In genomic region chr3:128060473-128061381, GRCh38 we compare ENCODE assay signal across 18 cellular contexts. TPM values are rescaled to one million over a fixed set of nuclear protein-coding genes. Genes with fewer than 3 reads are reported as not detected.
DNase-seq lines count a peak whose midpoint lies in the region; ATAC-seq, FAIRE-seq and TF ChIP-seq lines count a peak whose summit lies in the region.
"Had no signal": no experiment of that assay in that cellular context is flagged by ENCODE, and none has a peak within 500 bp of the region (broad histone marks: within the 10 kb centered on the region; RNA-seq: fewer than 3 reads in every experiment).

No MANE protein-coding gene starts in this region.

- CTCF ChIA-PET in GM12878 (lab: Yijun Ruan, JAX) = no interaction called here

- H3K9ac ChIP-seq in GM12878 (ENCODE audit: control insufficient read depth, insufficient read depth, low read length) = no peak overlapping the region

- no peak overlapping the region for H3K27ac Mint-ChIP-seq in activated naive CD8-positive, alpha-beta T cell treated with anti-CD3 and anti-CD28 coated beads for 36 hours
- H3K27ac Mint-ChIP-seq: activated CD8-positive, alpha-beta T cell treated with anti-CD3 and anti-CD28 coated beads, Interleukin-2, amount 10 ng/mL, durations not matched to agents 7 days and 5 days had no signal

- no peak for TF ChIP-seq EP300 in GM12878 (IDR thresholded peaks at IDR 0.05; ENCODE audit: borderline replicate concordance in 1 of 2, control insufficient read depth in 1 of 2, low read depth in 2 of 2, low read length in 2 of 2)

- no peak for ATAC-seq in GM12878
- peak; percentile 92 for ATAC-seq in foreskin keratinocyte
- ATAC-seq: activated CD8-positive, alpha-beta T cell treated with anti-CD3 and anti-CD28 coated beads, Interleukin-2, amount 10 ng/mL, durations not matched to agents 7 days and 5 days; gastrocnemius medialis had no signal

- no peaks in the 10 kb centered on the region for H3K9me3 ChIP-seq in GM12878 (replicated peaks; ENCODE audit: control insufficient read depth, insufficient read depth, low read length)
- H3K9me3 ChIP-seq: BLaER1 treated with 17β-estradiol and CSF1 and Interleukin-3, amounts not matched to agents 10 nM and 100 nM; gastrocnemius medialis had no signal

- H3K27me3 Mint-ChIP-seq in activated naive CD8-positive, alpha-beta T cell treated with anti-CD3 and anti-CD28 coated beads for 36 hours = no peaks in the 10 kb centered on the region
- H3K27me3 Mint-ChIP-seq: stimulated activated naive CD8-positive, alpha-beta T cell treated with anti-CD3 and anti-CD28 coated beads, Interleukin-15, Interleukin-2, amounts not matched to agents 100 ng/mL and 50 ng/mL, for 24 hours had no signal

- peaks cover under 1% of the 10 kb centered on the region for H3K4me1 Mint-ChIP-seq in activated naive CD8-positive, alpha-beta T cell treated with anti-CD3 and anti-CD28 coated beads for 36 hours

- 79% methylated on average over 11 of the region's 11 CpGs for WGBS in GM12878 (ENCODE audit: insufficient coverage, insufficient replicate concordance, low lambda C conversion rate, missing lambda C conversion rate)

- H3K27me3 ChIP-seq in GM12878 (replicated peaks in 1 of 2; ENCODE audit: control insufficient read depth in 2 of 2, insufficient read depth in 2 of 2, low read length in 1 of 2) = no peaks in the 10 kb centered on the region
- H3K27me3 ChIP-seq in foreskin keratinocyte = no peaks in the 10 kb centered on the region
- H3K27me3 ChIP-seq: BLaER1 treated with 17β-estradiol and CSF1 and Interleukin-3, amounts not matched to agents 10 nM and 100 nM; gastrocnemius medialis had no signal

- H3K36me3 Mint-ChIP-seq in activated naive CD8-positive, alpha-beta T cell treated with anti-CD3 and anti-CD28 coated beads for 36 hours = peaks cover 37% of the 10 kb centered on the region

- H3K9me3 Mint-ChIP-seq in activated naive CD8-positive, alpha-beta T cell treated with anti-CD3 and anti-CD28 coated beads for 36 hours = no peaks in the 10 kb centered on the region
- H3K9me3 Mint-ChIP-seq: stimulated activated naive CD8-positive, alpha-beta T cell treated with anti-CD3 and anti-CD28 coated beads, Interleukin-15, Interleukin-2, amounts not matched to agents 100 ng/mL and 50 ng/mL, for 24 hours had no signal

- H3K36me3 ChIP-seq in GM12878 (ENCODE audit: control insufficient read depth in 2 of 2, insufficient read depth in 2 of 2, low read length in 1 of 2) = peaks cover 22 to 39% of the 10 kb centered on the region in 2 experiments

- no peak for FAIRE-seq in GM12878 (lab: Jason Lieb, UNC)
- FAIRE-seq: islet of Langerhans had no signal

- SMC1A ChIA-PET in GM12878 (lab: Charles Lee; ENCODE audit: uncharacterized antibody, unreplicated experiment) = no interaction called here

- H3K4me2 ChIP-seq in GM12878 (ENCODE audit: control insufficient read depth, insufficient read depth) = no peak overlapping the region
- H3K4me2 ChIP-seq: BLaER1 treated with 17β-estradiol and CSF1 and Interleukin-3, amounts not matched to agents 10 nM and 100 nM had no signal

- no peak overlapping the region for H3K4me3 ChIP-seq in GM12878
- H3K4me3 ChIP-seq: BLaER1 treated with 17β-estradiol and CSF1 and Interleukin-3, amounts not matched to agents 10 nM and 100 nM; gastrocnemius medialis had no signal

- intact Hi-C loops in GM12878 (cut with micrococcal nuclease; ENCODE audit: unreplicated experiment) = no loop called here

- no peaks in the 10 kb centered on the region for H3K4me1 ChIP-seq in GM12878 (ENCODE audit: control insufficient read depth, insufficient read depth, low read length)
- H3K4me1 ChIP-seq in foreskin keratinocyte = peaks cover 18% of the 10 kb centered on the region

- no peak overlapping the region for H2AFZ ChIP-seq in GM12878 (ENCODE audit: control insufficient read depth, low read depth, low read length)

- peaks cover 11% of the 10 kb centered on the region for H3K79me2 ChIP-seq in GM12878 (ENCODE audit: control insufficient read depth, insufficient read depth, low read length)

- RAD21 ChIA-PET in GM12878 (lab: Charles Lee; ENCODE audit: unreplicated experiment) = no interaction called here

- H3K27ac ChIP-seq in GM12878 (ENCODE audit: control insufficient read depth, insufficient read depth) (no peak overlapping the region), foreskin keratinocyte (no peak overlapping the region)
- H3K27ac ChIP-seq: BLaER1 treated with 17β-estradiol and CSF1 and Interleukin-3, amounts not matched to agents 10 nM and 100 nM; gastrocnemius medialis had no signal

- BruUV-seq in GM12878 (replicated peaks; lab: Mats Ljungman, UMichigan) = TSS peak; percentile 2

- in situ Hi-C loops in GM12878 (cut with MboI) = no loop called here

- no peak for TF ChIP-seq RAD21 in GM12878 (IDR thresholded peaks at IDR 0.05; ENCODE audit: insufficient read depth, low read depth, low read length)

- H4K20me1 ChIP-seq in GM12878 (ENCODE audit: control insufficient read depth, insufficient read depth) = no peaks in the 10 kb centered on the region

- peak; percentile 18; the same call in 1 of the 2 replicates for TF ChIP-seq CTCF in AG09319 (IDR thresholded peaks at IDR 0.05; ENCODE audit: low read depth, low read length)
- TF ChIP-seq CTCF in GM12878 (IDR thresholded peaks at IDR 0.05 in 2 of 3, conservative IDR thresholded peaks at IDR 0.05 in 1 of 3; ENCODE audit: control insufficient read depth in 2 of 3, extremely low read depth in 1 of 3, insufficient read depth in 1 of 3, low read depth in 3 of 3, low read length in 3 of 3) = no peak
- TF ChIP-seq CTCF in foreskin keratinocyte (conservative IDR thresholded peaks at IDR 0.05) = no peak

- no peak overlapping the region for H3K4me3 Mint-ChIP-seq in activated naive CD8-positive, alpha-beta T cell treated with anti-CD3 and anti-CD28 coated beads for 36 hours
- H3K4me3 Mint-ChIP-seq: activated CD8-positive, alpha-beta T cell treated with anti-CD3 and anti-CD28 coated beads, Interleukin-2, amount 10 ng/mL, durations not matched to agents 7 days and 5 days; stimulated activated naive CD8-positive, alpha-beta T cell treated with anti-CD3 and anti-CD28 coated beads, Interleukin-15, Interleukin-2, amounts not matched to agents 100 ng/mL and 50 ng/mL, for 24 hours had no signal

- POLR2A ChIA-PET in GM12878 (lab: Charles Lee) = no interaction called here

- no peak for TF ChIP-seq POLR2A in GM12878 (IDR thresholded peaks at IDR 0.05; ENCODE audit: low read depth, low read length)

- DNase-seq in AG09319 (ENCODE audit: extremely low read depth, low read depth) (peak; percentile 92), LHCN-M2 (ENCODE audit: low read depth) (peak; percentile 99), GM12878 (ENCODE audit: low read depth, low spot score) (no peak), foreskin keratinocyte (peak; percentile 96 to 98), occipital lobe (lab: John Stamatoyannopoulos, UW) (no peak), NCI-H526 treated with DMSO at 0.1 percent for 48 hours (lab: John Stamatoyannopoulos, UW) (no peak)
- no peak for DNase-seq in activated naive CD8-positive, alpha-beta T cell treated with anti-CD3 and anti-CD28 coated beads for 36 hours
- no peak for DNase-seq in activated CD4-positive, alpha-beta T cell treated with anti-CD3 and anti-CD28 coated beads, Interleukin-2, amount 50 U/mL, for 48 hours
- DNase-seq: activated CD8-positive, alpha-beta T cell treated with anti-CD3 and anti-CD28 coated beads, Interleukin-2, amount 10 ng/mL, durations not matched to agents 7 days and 5 days; activated gamma-delta T cell treated with Interleukin-2 at 50 U/mL for 16 hours; gastrocnemius medialis; NCI-H1105 treated with DMSO at 0.1 percent for 48 hours; NCI-H510A; OCI-M1; stimulated activated CD4-positive, alpha-beta T cell treated with anti-CD3 and anti-CD28 coated beads, Interleukin-4, amount 100 ng/mL, for 24 hours had no signal

TF ChIP-seq in GM12878, 131 proteins besides CTCF, POLR2A, EP300 and RAD21:
- TF ChIP-seq RELA (IDR thresholded peaks at IDR 0.05; ENCODE audit: borderline replicate concordance, partially characterized antibody) (no peak), TCF3 (IDR thresholded peaks at IDR 0.05; ENCODE audit: borderline replicate concordance, insufficient read depth, low read depth, low read length) (no peak)

RNA-seq across cellular contexts. Expression of gene SEC61A1, which starts 8.5 kb away (rescaled TPM):
- total RNA-seq in LHCN-M2 (2014; rRNA removed) = 331 and 378 TPM in 2 replicates
- polyA plus RNA-seq in LHCN-M2 (2012) = 294 TPM
- total RNA-seq in GM12878 (2013; cell fraction: nucleolus; rRNA removed) = 74.2 and 76.7 TPM in 2 replicates
- total RNA-seq in GM12878 (2014; rRNA removed) = 165 and 184 TPM in 2 replicates
- 102 and 112 TPM in 2 replicates for total RNA-seq in GM12878 (2014; rRNA removed; fragmentation: Illumina TruSeq; extraction: Trizol)
- total RNA-seq in GM12878 (2021) = 167 and 189 TPM in 2 replicates
- polyA plus RNA-seq in GM12878 (2011; ENCODE audit: low read depth) = 113 TPM
- polyA plus RNA-seq in GM12878 (2011; rRNA removed) = 126 and 145 TPM in 2 replicates
- polyA plus RNA-seq in GM12878 (2011; cell fraction: cytosol; rRNA removed) = 121 and 141 TPM in 2 replicates
- 99.6 and 106 TPM in 2 replicates for polyA plus RNA-seq in GM12878 (2011; cell fraction: nucleus; rRNA removed)
- 115 and 141 TPM in 2 replicates for polyA plus RNA-seq in GM12878 (2012)
- polyA plus RNA-seq in GM12878 (2014; fragmentation: Illumina TruSeq; extraction: Trizol) = 129 and 139 TPM in 2 replicates
- polyA plus RNA-seq in GM12878 (2014; fragmentation: Nextera tagmentation; extraction: Ambion mirVana) = 1 to 10 TPM; 5.2 to 5.9 TPM
- 133 and 142 TPM in 2 replicates for polyA plus RNA-seq in GM12878 (2014; rRNA removed)
- polyA plus RNA-seq in GM12878 (2016; fragmentation: Nextera tagmentation; extraction: Ambion mirVana) = 100 to 1,000 TPM; 254 to 265 TPM
- polyA minus RNA-seq in GM12878 (2011; rRNA and poly(A)+ RNA removed) = 212 and 221 TPM in 2 replicates
- 55.7 and 70.0 TPM in 2 replicates for polyA minus RNA-seq in GM12878 (2011; cell fraction: cytosol; rRNA and poly(A)+ RNA removed)
- 46.2 and 57.9 TPM in 2 replicates for polyA minus RNA-seq in GM12878 (2011; cell fraction: nucleus; rRNA and poly(A)+ RNA removed)
- 219 and 254 TPM in 2 replicates for total RNA-seq in foreskin keratinocyte
- polyA plus RNA-seq in foreskin keratinocyte = 185 and 203 TPM in 2 replicates
- total RNA-seq in occipital lobe = 77.2 TPM
- total RNA-seq in activated naive CD8-positive, alpha-beta T cell treated with anti-CD3 and anti-CD28 coated beads for 36 hours = 100 to 1,000 TPM; 149 to 155 TPM

Comparison
In these comparisons a context has a peak if more than half of its experiments do, and no peak if none do; other contexts are left out.
1. DNase-seq: peak in AG09319 (single experiment), LHCN-M2 (single experiment) and foreskin keratinocyte (2 of 2); none in GM12878 (single experiment), occipital lobe (single experiment), activated naive CD8-positive, alpha-beta T cell treated with anti-CD3 and anti-CD28 coated beads for 36 hours (single experiment), activated CD4-positive, alpha-beta T cell treated with anti-CD3 and anti-CD28 coated beads, Interleukin-2, amount 50 U/mL, for 48 hours (0 of 2) and NCI-H526 treated with DMSO at 0.1 percent for 48 hours (single experiment).